Comparison of ENCODE assay signal across 10 cellular contexts in the genomic region with DNA sequence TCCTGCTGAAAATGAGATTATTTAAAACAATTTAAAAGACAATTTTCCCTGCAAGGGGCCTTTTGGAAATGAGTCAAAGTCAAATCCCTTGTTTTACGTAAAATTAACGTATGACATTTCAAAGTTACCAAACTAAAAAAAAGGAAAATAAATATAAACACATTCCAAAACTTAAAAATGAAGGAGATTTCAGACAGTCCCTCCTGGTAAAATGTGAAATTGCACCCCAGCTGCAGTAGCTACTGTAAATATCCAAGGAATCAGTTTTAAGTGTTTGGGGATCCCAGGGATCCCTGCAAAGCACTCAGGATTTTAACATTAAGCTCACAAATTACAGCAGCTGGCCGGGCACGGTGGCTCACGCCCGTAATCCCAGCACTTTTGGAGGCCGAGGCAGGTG.
DNase-seq lines count a peak whose midpoint lies in the region; ATAC-seq and TF ChIP-seq lines count a peak whose summit lies in the region.
"Had no signal": no experiment of that assay in that cellular context is flagged by ENCODE, and none has a peak within 500 bp of the region (broad histone marks: within the 10 kb centered on the region; RNA-seq: fewer than 3 reads in every experiment).

No MANE protein-coding gene starts in this region.

- intact Hi-C loops in esophagus squamous epithelium (cut with DNase I), result no loop called here

- TF ChIP-seq CTCF in RWPE2 (IDR thresholded peaks at IDR 0.05; ENCODE audit: poor library complexity, severe bottlenecking) (no peak), esophagus squamous epithelium (IDR thresholded peaks at IDR 0.05) (peak in 2 of 6 experiments; percentile 13 to 20), osteoblast (IDR thresholded peaks at IDR 0.05; ENCODE audit: extremely low read depth, low read depth, low read length) (peak; percentile 28)

- H3K4me1 ChIP-seq in ACC112 (ENCODE audit: control insufficient read depth, insufficient read depth, low read length, unreplicated experiment) (peaks cover 7% of the 10 kb centered on the region), RWPE2 (ENCODE audit: insufficient read depth, poor library complexity, severe bottlenecking) (peaks cover 46% of the 10 kb centered on the region), esophagus squamous epithelium (peaks cover 0 to 63% (median 16%) of the 10 kb centered on the region in 3 donors), osteoblast (ENCODE audit: insufficient read depth, low read length) (peaks cover 9% of the 10 kb centered on the region)

- peak overlapping the region; percentile 84 for H3K27ac ChIP-seq in ACC112 (ENCODE audit: low read depth, low read length)
- H3K27ac ChIP-seq in RWPE2 (ENCODE audit: poor library complexity, severe bottlenecking), result peak overlapping the region; percentile 94
- peak overlapping the region in 3 of 4 donors; percentile 74 to 80 (median 79) for H3K27ac ChIP-seq in esophagus squamous epithelium
- peak overlapping the region; percentile 53 for H3K27ac ChIP-seq in osteoblast (ENCODE audit: low read depth, low read length)

- H3K27me3 ChIP-seq in ACC112 (ENCODE audit: insufficient read depth, low read length) (no peaks in the 10 kb centered on the region), RWPE2 (ENCODE audit: insufficient read depth, poor library complexity, severe bottlenecking) (no peaks in the 10 kb centered on the region), esophagus squamous epithelium (no peaks in the 10 kb centered on the region), osteoblast (ENCODE audit: insufficient read depth, low read length) (no peaks in the 10 kb centered on the region)

- no peak for ATAC-seq in RWPE2 (ENCODE audit: low read depth)
- no peak for ATAC-seq in HG02840 (IDR thresholded peaks at IDR 0.05; ENCODE audit: low FRiP score, unreplicated experiment)
- no peak for ATAC-seq in GM21390 (IDR thresholded peaks at IDR 0.05; ENCODE audit: unreplicated experiment)
- no peak for ATAC-seq in HG03565 (IDR thresholded peaks at IDR 0.05; ENCODE audit: unreplicated experiment)

- H3K4me3 ChIP-seq in ACC112 (ENCODE audit: low read depth, low read length), result no peak overlapping the region
- no peak overlapping the region for H3K4me3 ChIP-seq in RWPE2 (ENCODE audit: severe bottlenecking)
- no peak overlapping the region for H3K4me3 ChIP-seq in esophagus squamous epithelium
- H3K4me3 ChIP-seq in osteoblast (ENCODE audit: insufficient read depth, low read length), result no peak overlapping the region

- no peak for TF ChIP-seq POLR2A in esophagus squamous epithelium (IDR thresholded peaks at IDR 0.05)

- DNase-seq in RWPE2 (ENCODE audit: low spot score) (no peak), esophagus squamous epithelium (lab: John Stamatoyannopoulos, UW) (no peak), osteoblast (ENCODE audit: insufficient read length, low spot score, missing footprints) (no peak), cerebellar cortex (ENCODE audit: low spot score) (no peak)
- DNase-seq: DMS53; effector memory CD4-positive, alpha-beta T cell had no signal

- H4K20me1 ChIP-seq in osteoblast (ENCODE audit: insufficient read depth, low read length), result peaks cover 14% of the 10 kb centered on the region

- H3K36me3 ChIP-seq in ACC112 (ENCODE audit: insufficient read depth, low read length), result peaks cover 3% of the 10 kb centered on the region; the same call in 1 of the 2 replicates
- peaks cover 12% of the 10 kb centered on the region for H3K36me3 ChIP-seq in RWPE2 (ENCODE audit: low read depth)
- H3K36me3 ChIP-seq in esophagus squamous epithelium, result no peaks in the 10 kb centered on the region
- H3K36me3 ChIP-seq in osteoblast (ENCODE audit: insufficient read depth, low read length), result no peaks in the 10 kb centered on the region

- peaks cover 26% of the 10 kb centered on the region for H3K79me2 ChIP-seq in ACC112 (ENCODE audit: control insufficient read depth, insufficient read depth, low read length, unreplicated experiment)
- H3K79me2 ChIP-seq in osteoblast (ENCODE audit: insufficient read depth, low read length), result peaks cover 7% of the 10 kb centered on the region

- H3K9me3 ChIP-seq in RWPE2 (ENCODE audit: severe bottlenecking) (no peaks in the 10 kb centered on the region), esophagus squamous epithelium (no peaks in the 10 kb centered on the region), osteoblast (ENCODE audit: low read depth, low read length) (no peaks in the 10 kb centered on the region)

- WGBS in esophagus squamous epithelium, 2 donors, result 70 to 76% methylated on average over 7 of the region's 7 CpGs

- H2AFZ ChIP-seq in ACC112 (ENCODE audit: low read length, unreplicated experiment), result no peak overlapping the region
- no peak overlapping the region for H2AFZ ChIP-seq in osteoblast (ENCODE audit: low read length)

- H3K4me2 ChIP-seq in osteoblast (ENCODE audit: insufficient read depth, low read length), result peak overlapping the region; percentile 4
